In genomic region chr2:47653036-47653435, GRCh38 we compare ENCODE assay signal across 25 cellular contexts.
"Had no signal": no experiment of that assay in that cellular context is flagged by ENCODE, and none has a peak within 500 bp of the region (broad histone marks: within the 10 kb centered on the region; RNA-seq: fewer than 3 reads in every experiment).

No MANE protein-coding gene starts in this region.

- ATAC-seq: activated CD4-positive, alpha-beta T cell treated with anti-CD3 and anti-CD28 coated beads for 36 hours; activated CD8-positive, alpha-beta memory T cell treated with anti-CD3 and anti-CD28 coated beads, Interleukin-2, amount 10 ng/mL, durations not matched to agents 7 days and 5 days; activated CD8-positive, alpha-beta T cell treated with anti-CD3 and anti-CD28 coated beads, Interleukin-2, amount 10 ng/mL, durations not matched to agents 7 days and 5 days; activated naive CD8-positive, alpha-beta T cell treated with anti-CD3 and anti-CD28 coated beads, Interleukin-2, amount 50 U/mL, for 24 hours; body of pancreas; gastroesophageal sphincter had no signal

- H3K4me1 ChIP-seq: adrenal gland, colonic mucosa, esophagus squamous epithelium, gastroesophageal sphincter had no signal

- H3K27ac ChIP-seq: adrenal gland, body of pancreas, colonic mucosa, epithelial cell of prostate, esophagus squamous epithelium, gastroesophageal sphincter had no signal

- DNase-seq: activated CD4-positive, alpha-beta memory T cell treated with anti-CD3 and anti-CD28 coated beads for 36 hours; activated CD4-positive, alpha-beta T cell treated with anti-CD3 and anti-CD28 coated beads for 36 hours; activated CD4-positive, alpha-beta T cell treated with anti-CD3 and anti-CD28 coated beads, Interleukin-2, amount 10 ng/mL, durations not matched to agents 24 days and 14 days; activated CD4-positive, CD25-positive, alpha-beta regulatory T cell; activated CD4-positive, CD25-positive, alpha-beta regulatory T cell treated with anti-CD3 and anti-CD28 coated beads, Interleukin-2, amount 50 U/mL, for 72 hours; activated CD8-positive, alpha-beta memory T cell treated with anti-CD3 and anti-CD28 coated beads, Interleukin-2, amount 10 ng/mL, durations not matched to agents 7 days and 5 days; activated CD8-positive, alpha-beta memory T cell treated with anti-CD3 and anti-CD28 coated beads, Interleukin-2, amount 50 U/mL, for 4 hours; activated CD8-positive, alpha-beta T cell treated with anti-CD3 and anti-CD28 coated beads, Interleukin-2, amount 10 ng/mL, durations not matched to agents 7 days and 5 days; activated gamma-delta T cell treated with Interleukin-2 at 50 U/mL for 16 hours; activated naive CD4-positive, alpha-beta T cell treated with anti-CD3 and anti-CD28 coated beads for 36 hours; activated naive CD8-positive, alpha-beta T cell treated with anti-CD3 and anti-CD28 coated beads for 36 hours; activated naive CD8-positive, alpha-beta T cell treated with anti-CD3 and anti-CD28 coated beads, Interleukin-2, amount 50 U/mL, for 24 hours; activated T-cell treated with anti-CD3 and anti-CD28 coated beads, Interleukin-2, amount 50 U/mL, for 1 hour; activated T-cell treated with anti-CD3 and anti-CD28 coated beads, Interleukin-2, amount 50 U/mL, for 48 hours; adrenal gland; aorta; body of pancreas; central memory CD4-positive, alpha-beta T cell; cerebellar nuclear complex; colonic mucosa; effector CD8-positive, alpha-beta T cell; esophagus squamous epithelium; T-helper 2 cell had no signal

- H3K27me3 ChIP-seq: adrenal gland, body of pancreas, colonic mucosa, esophagus squamous epithelium, gastroesophageal sphincter had no signal

- H3K36me3 ChIP-seq: adrenal gland, colonic mucosa, esophagus squamous epithelium, gastroesophageal sphincter had no signal

- H3K9me3 ChIP-seq: adrenal gland, body of pancreas, colonic mucosa, esophagus squamous epithelium, gastroesophageal sphincter had no signal

- H3K4me3 ChIP-seq: adrenal gland, body of pancreas, colonic mucosa, esophagus squamous epithelium, gastroesophageal sphincter had no signal
